ENCODE assay signal across 9 cellular contexts in genomic region chr1:10339815-10340214, GRCh38. TPM values are rescaled to one million over a fixed set of nuclear protein-coding genes. Genes with fewer than 3 reads are reported as not detected.
DNase-seq lines count a peak whose midpoint lies in the region; ATAC-seq and TF ChIP-seq lines count a peak whose summit lies in the region.
"Had no signal": no experiment of that assay in that cellular context is flagged by ENCODE, and none has a peak within 500 bp of the region (broad histone marks: within the 10 kb centered on the region; RNA-seq: fewer than 3 reads in every experiment).

No MANE protein-coding gene starts in this region.

- no peak for TF ChIP-seq CTCF in Calu3 (IDR thresholded peaks at IDR 0.05; ENCODE audit: unreplicated experiment)
- TF ChIP-seq CTCF in epithelial cell of esophagus (IDR thresholded peaks at IDR 0.05; ENCODE audit: insufficient read depth, low read depth, low read length, missing control alignments): no peak

- H3K4me1 Mint-ChIP-seq in Calu3 (ENCODE audit: low read depth, unreplicated experiment): no peaks in the 10 kb centered on the region

- intact Hi-C loops in Calu3 (cut with micrococcal nuclease; ENCODE audit: unreplicated experiment): no loop called here

- peaks cover 4% of the 10 kb centered on the region for H3K36me3 Mint-ChIP-seq in Calu3 (ENCODE audit: insufficient read depth, unreplicated experiment)

- CTCF ChIA-PET in Calu3 (lab: Charles Lee): interaction anchor here (0.5 kb wide), 1 partner anchor 426 kb away, joined by 6 read pairs; no protein-coding TSS in a partner anchor

- H3K4me3 Mint-ChIP-seq in Calu3 (ENCODE audit: low read depth, unreplicated experiment): no peak overlapping the region

- H3K4me3 ChIP-seq in epithelial cell of esophagus (ENCODE audit: low read length): no peak overlapping the region

- no peaks in the 10 kb centered on the region for H3K9me3 Mint-ChIP-seq in Calu3 (ENCODE audit: low read depth, unreplicated experiment)

- BruUV-seq in Calu3 (replicated peaks; lab: Mats Ljungman, UMichigan): no TSS peak

- ATAC-seq in GM19035 (IDR thresholded peaks at IDR 0.05; ENCODE audit: unreplicated experiment): no peak
- no peak for ATAC-seq in HG03097 (IDR thresholded peaks at IDR 0.05; ENCODE audit: low FRiP score, unreplicated experiment)
- ATAC-seq in GM18498 (IDR thresholded peaks at IDR 0.05; ENCODE audit: unreplicated experiment): no peak

- peak; percentile 8 for DNase-seq in Calu3
- DNase-seq in NCI-H748 (lab: John Stamatoyannopoulos, UW; ENCODE audit: unreplicated experiment): peak; percentile 46
- DNase-seq in epithelial cell of esophagus (ENCODE audit: low read depth): peak; percentile 76
- peak; percentile 48 for DNase-seq in middle frontal gyrus (ENCODE audit: extremely low spot score, low spot score)
- no peak for DNase-seq in SKM-1 (lab: John Stamatoyannopoulos, UW; ENCODE audit: unreplicated experiment)
- DNase-seq: activated CD4-positive, alpha-beta T cell treated with anti-CD3 and anti-CD28 coated beads for 1 hour had no signal

- no peak overlapping the region for H3K27ac Mint-ChIP-seq in Calu3 (ENCODE audit: unreplicated experiment)

- no peaks in the 10 kb centered on the region for H3K27me3 Mint-ChIP-seq in Calu3 (ENCODE audit: unreplicated experiment)

RNA-seq across cellular contexts. Expression of gene PGD, which starts 59.0 kb away (rescaled TPM):
- 142 and 155 TPM in 2 replicates for total RNA-seq in Calu3 (2022)
